In genomic region chr19:32273483-32273882, GRCh38 we compare ENCODE assay signal across 35 cellular contexts.
DNase-seq lines count a peak whose midpoint lies in the region; ATAC-seq and TF ChIP-seq lines count a peak whose summit lies in the region.
"Had no signal": no experiment of that assay in that cellular context is flagged by ENCODE, and none has a peak within 500 bp of the region (broad histone marks: within the 10 kb centered on the region; RNA-seq: fewer than 3 reads in every experiment).

No MANE protein-coding gene starts in this region.

- TF ChIP-seq POLR2A in Peyer's patch (IDR thresholded peaks at IDR 0.05), result no peak

- no peak overlapping the region for H4K8ac ChIP-seq in trophoblast cell (ENCODE audit: low read depth, low read length)

- peak overlapping the region; percentile 37 for H3K23ac ChIP-seq in trophoblast cell (ENCODE audit: low read length)

- peaks cover 10% of the 10 kb centered on the region for H3K9me3 Mint-ChIP-seq in nephron

- H3K9ac ChIP-seq in trophoblast cell (ENCODE audit: low read length), result no peak overlapping the region
- H3K9ac ChIP-seq: BLaER1; BLaER1 treated with 17β-estradiol and CSF1 and Interleukin-3, amounts not matched to agents 10 nM and 100 nM had no signal

- no peak overlapping the region for H2BK120ac ChIP-seq in trophoblast cell (ENCODE audit: insufficient read depth, low read length, poor library complexity)

- TF ChIP-seq CTCF in VCaP (conservative IDR thresholded peaks at IDR 0.05) (no peak), nephron (IDR thresholded peaks at IDR 0.05; ENCODE audit: unreplicated experiment in 3 of 3) (no peak), Peyer's patch (IDR thresholded peaks at IDR 0.05) (no peak)

- H3K4me3 ChIP-seq in right cardiac atrium (ENCODE audit: low read length) (no peak overlapping the region), trophoblast cell (ENCODE audit: low read depth, low read length) (no peak overlapping the region), Peyer's patch (no peak overlapping the region)
- H3K4me3 ChIP-seq: A549; BLaER1; BLaER1 treated with 17β-estradiol and CSF1 and Interleukin-3, amounts not matched to agents 10 nM and 100 nM had no signal

- peak in 1 of 2 donors; percentile 24 for ATAC-seq in right cardiac atrium
- no peak for ATAC-seq in Right ventricle myocardium superior (ENCODE audit: poor library complexity)
- ATAC-seq: CD8-positive, alpha-beta T cell had no signal

- H3K14ac ChIP-seq in trophoblast cell (ENCODE audit: low read length), result no peak overlapping the region

- H4K12ac ChIP-seq in trophoblast cell (ENCODE audit: low read depth, low read length), result no peak overlapping the region

- no peak overlapping the region for H3K4ac ChIP-seq in trophoblast cell (ENCODE audit: low read depth, low read length)

- no peak overlapping the region for H3K18ac ChIP-seq in trophoblast cell (ENCODE audit: low read length)

- H3K79me2 ChIP-seq in trophoblast cell (ENCODE audit: control insufficient read depth, insufficient read depth, low read length, poor library complexity), result no peaks in the 10 kb centered on the region

- H2AFZ ChIP-seq in trophoblast cell (ENCODE audit: insufficient read depth, low read length, poor library complexity), result no peak overlapping the region

- H3K27me3 ChIP-seq in right cardiac atrium (ENCODE audit: control insufficient read depth, insufficient read depth) (no peaks in the 10 kb centered on the region), trophoblast cell (ENCODE audit: insufficient read depth, low read length) (no peaks in the 10 kb centered on the region), Peyer's patch (no peaks in the 10 kb centered on the region)
- H3K27me3 ChIP-seq: BE2C; BLaER1; BLaER1 treated with 17β-estradiol and CSF1 and Interleukin-3, amounts not matched to agents 10 nM and 100 nM had no signal

- H3K27ac Mint-ChIP-seq in nephron, result peak overlapping the region in 2 of 3 experiments; percentile 77 to 84
- H3K27ac Mint-ChIP-seq: B cell; CD14-positive monocyte; CD4-positive, alpha-beta memory T cell; CD4-positive, alpha-beta T cell; CD4-positive, CD25-positive, alpha-beta regulatory T cell; CD8-positive, alpha-beta memory T cell; CD8-positive, alpha-beta T cell had no signal

- H3K4me1 ChIP-seq in right cardiac atrium (ENCODE audit: control insufficient read depth, insufficient read depth, low read length), result no peaks in the 10 kb centered on the region
- no peaks in the 10 kb centered on the region for H3K4me1 ChIP-seq in trophoblast cell (ENCODE audit: control insufficient read depth in 1 of 2, insufficient read depth in 2 of 2, low read length in 2 of 2)
- no peaks in the 10 kb centered on the region for H3K4me1 ChIP-seq in Peyer's patch
- H3K4me1 ChIP-seq: A549, BE2C, Caco-2 had no signal

- H3K4me3 Mint-ChIP-seq in nephron, result no peak overlapping the region
- H3K4me3 Mint-ChIP-seq: B cell; CD14-positive monocyte; CD4-positive, alpha-beta memory T cell; CD4-positive, alpha-beta T cell; CD4-positive, CD25-positive, alpha-beta regulatory T cell; CD8-positive, alpha-beta memory T cell; CD8-positive, alpha-beta T cell had no signal

- intact Hi-C loops in right cardiac atrium (cut with DNase I) (no loop called here), Right ventricle myocardium superior (cut with DNase I) (no loop called here)

- no peak overlapping the region for H2AK5ac ChIP-seq in trophoblast cell (ENCODE audit: low read length)

- no peak overlapping the region for H2BK5ac ChIP-seq in trophoblast cell (ENCODE audit: low read depth, low read length, poor library complexity)

- H2BK12ac ChIP-seq in trophoblast cell (ENCODE audit: low read length), result no peak overlapping the region

- H3K79me1 ChIP-seq in trophoblast cell (ENCODE audit: low read length), result no peaks in the 10 kb centered on the region

- H3K4me1 Mint-ChIP-seq in nephron, result peaks cover 16% of the 10 kb centered on the region
- H3K4me1 Mint-ChIP-seq: B cell; CD14-positive monocyte; CD4-positive, alpha-beta memory T cell; CD4-positive, CD25-positive, alpha-beta regulatory T cell; CD8-positive, alpha-beta memory T cell had no signal

- H4K91ac ChIP-seq in trophoblast cell (ENCODE audit: low read depth, low read length), result no peak overlapping the region

- H3K9me3 ChIP-seq in right cardiac atrium (ENCODE audit: control insufficient read depth, low read length) (no peaks in the 10 kb centered on the region), trophoblast cell (ENCODE audit: insufficient read depth, low read depth, low read length) (no peaks in the 10 kb centered on the region), Peyer's patch (no peaks in the 10 kb centered on the region)
- H3K9me3 ChIP-seq: BE2C, Caco-2 had no signal

- DNase-seq in right cardiac atrium, result no peak
- no peak for DNase-seq in Right ventricle myocardium superior
- DNase-seq in trophoblast cell, result no peak
- no peak for DNase-seq in Peyer's patch
- no peak for DNase-seq in UCSD-AML1 (lab: John Stamatoyannopoulos, UW; ENCODE audit: unreplicated experiment)
- no peak for DNase-seq in LoVo (ENCODE audit: low spot score)
- DNase-seq: 8988T; ACHN; AML-193; BE2C; C1 segment of cervical spinal cord; Caco-2; Calu3; CD4-positive, alpha-beta memory T cell; CD4-positive, alpha-beta T cell; CD4-positive, CD25-positive, alpha-beta regulatory T cell; CD8-positive, alpha-beta memory T cell; CD8-positive, alpha-beta T cell; COR-L47; DMS 273 treated with DMSO at 0.1 percent for 48 hours; DMS153; DMS53; DMS79; DMS79 treated with DMSO at 0.1 percent for 48 hours; DND-41; EL had no signal

- no peaks in the 10 kb centered on the region for H3K36me3 Mint-ChIP-seq in nephron (ENCODE audit: low read depth)
- H3K36me3 Mint-ChIP-seq: CD14-positive monocyte; CD4-positive, CD25-positive, alpha-beta regulatory T cell; CD8-positive, alpha-beta T cell had no signal

- H3K27ac ChIP-seq in right cardiac atrium (ENCODE audit: low read length) (peak overlapping the region; percentile 12), VCaP (peak overlapping the region; percentile 6; the same call in 1 of the 2 replicates), trophoblast cell (ENCODE audit: low read depth, low read length) (no peak overlapping the region), Peyer's patch (no peak overlapping the region)
- H3K27ac ChIP-seq: 22Rv1; A549; BLaER1; BLaER1 treated with 17β-estradiol and CSF1 and Interleukin-3, amounts not matched to agents 10 nM and 100 nM; C4-2B had no signal

- peaks cover 6% of the 10 kb centered on the region for H3K27me3 Mint-ChIP-seq in nephron (ENCODE audit: low read depth)

- H3K36me3 ChIP-seq in trophoblast cell (ENCODE audit: control insufficient read depth in 1 of 2, insufficient read depth in 2 of 2, low read length in 2 of 2), result no peaks in the 10 kb centered on the region
- H3K36me3 ChIP-seq in Peyer's patch, result no peaks in the 10 kb centered on the region
- H3K36me3 ChIP-seq: BE2C; BLaER1; BLaER1 treated with 17β-estradiol and CSF1 and Interleukin-3, amounts not matched to agents 10 nM and 100 nM had no signal

- no peak overlapping the region for H3K4me2 ChIP-seq in trophoblast cell (ENCODE audit: low read length)
- H3K4me2 ChIP-seq: A549; BLaER1; BLaER1 treated with 17β-estradiol and CSF1 and Interleukin-3, amounts not matched to agents 10 nM and 100 nM had no signal

Comparison
In these comparisons a context has a peak if more than half of its experiments do, and no peak if none do; other contexts are left out.
1. H3K27ac ChIP-seq: peak in right cardiac atrium (single experiment) and VCaP (single experiment); none in trophoblast cell (single experiment) and Peyer's patch (0 of 4).